In genomic region chr11:1650034-1650917, GRCh38 we compare ENCODE assay signal across 27 cellular contexts. TPM values are rescaled to one million over a fixed set of nuclear protein-coding genes. Genes with fewer than 3 reads are reported as not detected.
DNase-seq lines count a peak whose midpoint lies in the region; ATAC-seq and TF ChIP-seq lines count a peak whose summit lies in the region.
"Had no signal": no experiment of that assay in that cellular context is flagged by ENCODE, and none has a peak within 500 bp of the region (broad histone marks: within the 10 kb centered on the region; RNA-seq: fewer than 3 reads in every experiment).

No MANE protein-coding gene starts in this region.

- H3F3A ChIP-seq in SK-N-SH (replicated peaks; ENCODE audit: insufficient read depth), result no peaks in the 10 kb centered on the region

- intact Hi-C loops in posterior vena cava (cut with DNase I), result loop anchor here in 1 of 2 donors (5.0 kb wide), 1 partner anchor 42 kb away; no protein-coding TSS in a partner anchor
- intact Hi-C loops in activated CD4-positive, alpha-beta T cell treated with anti-CD3 and anti-CD28 coated beads, Interleukin-2, amount 10 ng/mL, durations not matched to agents 24 days and 14 days (cut with micrococcal nuclease), result loop anchor here (5.0 kb wide), 1 partner anchor 42 kb away; no protein-coding TSS in a partner anchor

- no peak overlapping the region for H2AFZ ChIP-seq in SK-N-SH (ENCODE audit: low read depth)

- no peak overlapping the region for H3K27ac ChIP-seq in SK-N-SH (ENCODE audit: low read depth in 2 of 2, low read length in 1 of 2)
- H3K27ac ChIP-seq: left lung, pancreas, WERI-Rb-1 had no signal

- no peak overlapping the region for H3K9ac ChIP-seq in SK-N-SH

- no peak overlapping the region for H3K4me3 Mint-ChIP-seq in activated CD4-positive, alpha-beta T cell treated with anti-CD3 and anti-CD28 coated beads, Interleukin-2, amount 10 ng/mL, durations not matched to agents 24 days and 14 days
- H3K4me3 Mint-ChIP-seq: activated naive CD4-positive, alpha-beta T cell treated with anti-CD3 and anti-CD28 coated beads, Interleukin-2, amount 50 U/mL, for 24 hours; activated T-helper 1 cell treated with anti-CD3 and anti-CD28 coated beads, Interleukin-12 subunit alpha, Interleukin-12 subunit beta, Interleukin-2, Interleukin-4 antibody, amounts not matched to agents 30 ng/mL and 10 ng/mL and 1 ng/mL, durations not matched to agents 14 hours and 24 hours and 36 hours; natural killer cell treated with Interleukin-12 subunit alpha and Interleukin-12 subunit beta and Interleukin-15 and Interleukin-18, amount 100 ng/mL, for 72 hours; stimulated activated naive CD8-positive, alpha-beta T cell treated with anti-CD3 and anti-CD28 coated beads, Interleukin-15, Interleukin-2, amounts not matched to agents 100 ng/mL and 50 ng/mL, for 24 hours had no signal

- H3K27me3 Mint-ChIP-seq in activated CD4-positive, alpha-beta T cell treated with anti-CD3 and anti-CD28 coated beads, Interleukin-2, amount 10 ng/mL, durations not matched to agents 24 days and 14 days, result peaks cover 10% of the 10 kb centered on the region

- POLR2A ChIA-PET in SK-N-SH (lab: Yijun Ruan, JAX), result interaction anchor here (0.8 kb wide), 1 partner anchor 11 kb away, joined by 3 read pairs; no protein-coding TSS in a partner anchor

- CTCF ChIA-PET in SK-N-SH (lab: Yijun Ruan, JAX), result interaction anchor here (0.6 to 9.9 kb wide), 10 partner anchors 10 to 502 kb away, joined by 3 to 277 read pairs (median 7); partner anchors contain the start of gene SYT8

- H3K27me3 ChIP-seq in SK-N-SH (ENCODE audit: insufficient read depth), result no peaks in the 10 kb centered on the region
- H3K27me3 ChIP-seq: pancreas had no signal

- no peaks in the 10 kb centered on the region for H3K36me3 ChIP-seq in SK-N-SH (replicated peaks in 1 of 2; ENCODE audit: control insufficient read depth in 1 of 2, insufficient read depth in 2 of 2, low read length in 1 of 2)
- H3K36me3 ChIP-seq: left lung, pancreas, WERI-Rb-1 had no signal

- H3K4me3 ChIP-seq in SK-N-SH (ENCODE audit: low read depth in 2 of 2, low read length in 1 of 2), result no peak overlapping the region
- H3K4me3 ChIP-seq: left lung, pancreas had no signal

- TF ChIP-seq RAD21 in SK-N-SH (IDR thresholded peaks at IDR 0.05; ENCODE audit: low read length), result no peak

- no peak overlapping the region for H3K27ac Mint-ChIP-seq in activated CD4-positive, alpha-beta T cell treated with anti-CD3 and anti-CD28 coated beads, Interleukin-2, amount 10 ng/mL, durations not matched to agents 24 days and 14 days
- H3K27ac Mint-ChIP-seq: activated naive CD4-positive, alpha-beta T cell treated with anti-CD3 and anti-CD28 coated beads, Interleukin-2, amount 50 U/mL, for 24 hours; activated T-helper 1 cell treated with anti-CD3 and anti-CD28 coated beads, Interleukin-12 subunit alpha, Interleukin-12 subunit beta, Interleukin-2, Interleukin-4 antibody, amounts not matched to agents 30 ng/mL and 10 ng/mL and 1 ng/mL, durations not matched to agents 14 hours and 24 hours and 36 hours; natural killer cell treated with Interleukin-12 subunit alpha and Interleukin-12 subunit beta and Interleukin-15 and Interleukin-18, amount 100 ng/mL, for 72 hours; stimulated activated naive CD8-positive, alpha-beta T cell treated with anti-CD3 and anti-CD28 coated beads, Interleukin-15, Interleukin-2, amounts not matched to agents 100 ng/mL and 50 ng/mL, for 24 hours had no signal

- no peak overlapping the region for H3K4me2 ChIP-seq in SK-N-SH

- DNase-seq in SK-N-SH, result peak; percentile 30
- peak; percentile 26 for DNase-seq in HT-29 (ENCODE audit: low spot score)
- DNase-seq in posterior vena cava (ENCODE audit: low spot score), result peak; percentile 68
- DNase-seq in activated CD4-positive, alpha-beta T cell treated with anti-CD3 and anti-CD28 coated beads, Interleukin-2, amount 10 ng/mL, durations not matched to agents 24 days and 14 days, result no peak
- DNase-seq: ACHN; activated CD4-positive, alpha-beta T cell treated with anti-CD3 and anti-CD28 coated beads, Interleukin-2, amount 50 U/mL, for 4 hours; anterior cingulate cortex; Calu3; central memory CD4-positive, alpha-beta T cell; EL; KG1; left lung; NCI-H69; RPMI8226; WERI-Rb-1 had no signal

- no peaks in the 10 kb centered on the region for H3K9me3 Mint-ChIP-seq in activated CD4-positive, alpha-beta T cell treated with anti-CD3 and anti-CD28 coated beads, Interleukin-2, amount 10 ng/mL, durations not matched to agents 24 days and 14 days
- H3K9me3 Mint-ChIP-seq: activated naive CD4-positive, alpha-beta T cell treated with anti-CD3 and anti-CD28 coated beads, Interleukin-2, amount 50 U/mL, for 24 hours; activated T-helper 1 cell treated with anti-CD3 and anti-CD28 coated beads, Interleukin-12 subunit alpha, Interleukin-12 subunit beta, Interleukin-2, Interleukin-4 antibody, amounts not matched to agents 30 ng/mL and 10 ng/mL and 1 ng/mL, durations not matched to agents 14 hours and 24 hours and 36 hours; natural killer cell treated with Interleukin-12 subunit alpha and Interleukin-12 subunit beta and Interleukin-15 and Interleukin-18, amount 100 ng/mL, for 72 hours; stimulated activated naive CD8-positive, alpha-beta T cell treated with anti-CD3 and anti-CD28 coated beads, Interleukin-15, Interleukin-2, amounts not matched to agents 100 ng/mL and 50 ng/mL, for 24 hours had no signal

- H3K4me1 Mint-ChIP-seq in activated CD4-positive, alpha-beta T cell treated with anti-CD3 and anti-CD28 coated beads, Interleukin-2, amount 10 ng/mL, durations not matched to agents 24 days and 14 days, result no peaks in the 10 kb centered on the region
- H3K4me1 Mint-ChIP-seq: activated naive CD4-positive, alpha-beta T cell treated with anti-CD3 and anti-CD28 coated beads, Interleukin-2, amount 50 U/mL, for 24 hours had no signal

- peaks cover 0 to 16% of the 10 kb centered on the region in 2 experiments; a peak in 1 of 4 replicates for H3K4me1 ChIP-seq in SK-N-SH (ENCODE audit: control insufficient read depth in 1 of 2, insufficient read depth in 2 of 2, low read depth in 1 of 2, low read length in 1 of 2)
- H3K4me1 ChIP-seq: pancreas had no signal

- WGBS in SK-N-SH (ENCODE audit: low lambda C conversion rate), result 45% methylated on average over 15 of the region's 15 CpGs

- no peaks in the 10 kb centered on the region for H3K9me2 ChIP-seq in SK-N-SH

- H4K20me1 ChIP-seq in SK-N-SH (ENCODE audit: insufficient read depth), result no peaks in the 10 kb centered on the region

- H3K79me2 ChIP-seq in SK-N-SH (ENCODE audit: insufficient read depth), result no peaks in the 10 kb centered on the region

- no peak for TF ChIP-seq EP300 in SK-N-SH (IDR thresholded peaks at IDR 0.05; ENCODE audit: borderline replicate concordance in 1 of 2, low read depth in 1 of 2, low read length in 1 of 2)

- no peaks in the 10 kb centered on the region for H3K36me3 Mint-ChIP-seq in activated CD4-positive, alpha-beta T cell treated with anti-CD3 and anti-CD28 coated beads, Interleukin-2, amount 10 ng/mL, durations not matched to agents 24 days and 14 days (ENCODE audit: low read depth)
- H3K36me3 Mint-ChIP-seq: activated naive CD4-positive, alpha-beta T cell treated with anti-CD3 and anti-CD28 coated beads, Interleukin-2, amount 50 U/mL, for 24 hours; natural killer cell treated with Interleukin-12 subunit alpha and Interleukin-12 subunit beta and Interleukin-15 and Interleukin-18, amount 100 ng/mL, for 72 hours had no signal

- ATAC-seq in SK-N-SH treated with all-trans-retinoic acid at 6 μM for 48 hours (no peak), esophagus mucosa (peak; percentile 77), GM19328 (IDR thresholded peaks at IDR 0.05; ENCODE audit: unreplicated experiment) (no peak), HG03432 (IDR thresholded peaks at IDR 0.05; ENCODE audit: unreplicated experiment) (no peak)
- ATAC-seq: left lung; natural killer cell treated with Interleukin-12 subunit alpha and Interleukin-12 subunit beta and Interleukin-15 and Interleukin-18, amount 100 ng/mL, for 72 hours; pancreas had no signal

- no peak for TF ChIP-seq CTCF in SK-N-SH (IDR thresholded peaks at IDR 0.05)

- no peaks in the 10 kb centered on the region for H3K9me3 ChIP-seq in SK-N-SH
- H3K9me3 ChIP-seq: left lung, pancreas had no signal

RNA-seq across cellular contexts. Expression of gene KRTAP5-5, which starts 20.7 kb away (rescaled TPM):
- polyA plus RNA-seq in SK-N-SH (2012; rRNA removed), result not detected in 2 replicates
- polyA plus RNA-seq in SK-N-SH (2012; cell fraction: cytosol; rRNA removed), result not detected in 2 replicates
- not detected in 2 replicates for polyA plus RNA-seq in SK-N-SH (2012; cell fraction: nucleus; rRNA removed)
- not detected in 2 replicates for total RNA-seq in HT-29 (2014; rRNA removed; shearing (Covaris generic))
- not detected for total RNA-seq in esophagus mucosa
- not detected for total RNA-seq in posterior vena cava
- total RNA-seq in activated CD4-positive, alpha-beta T cell treated with anti-CD3 and anti-CD28 coated beads, Interleukin-2, amount 10 ng/mL, durations not matched to agents 24 days and 14 days, result not detected in 2 replicates
- total RNA-seq: activated T-helper 1 cell treated with anti-CD3 and anti-CD28 coated beads, Interleukin-12 subunit alpha, Interleukin-12 subunit beta, Interleukin-2, Interleukin-4 antibody, amounts not matched to agents 30 ng/mL and 10 ng/mL and 1 ng/mL, durations not matched to agents 14 hours and 24 hours and 36 hours; Calu3; dermis microvascular lymphatic vessel endothelial cell; left lung; natural killer cell treated with Interleukin-12 subunit alpha and Interleukin-12 subunit beta and Interleukin-15 and Interleukin-18, amount 100 ng/mL, for 72 hours; pancreas had no signal
- polyA plus RNA-seq: BJ, thymus had no signal

RNA-seq across cellular contexts. Expression of gene KRTAP5-4, which starts 28.3 kb away (rescaled TPM):
- not detected in 2 replicates for polyA plus RNA-seq in SK-N-SH (2012; rRNA removed)
- polyA plus RNA-seq in SK-N-SH (2012; cell fraction: cytosol; rRNA removed), result not detected in 2 replicates
- not detected in 2 replicates for polyA plus RNA-seq in SK-N-SH (2012; cell fraction: nucleus; rRNA removed)
- total RNA-seq in HT-29 (2014; rRNA removed; shearing (Covaris generic)), result not detected in 2 replicates
- total RNA-seq in esophagus mucosa (not detected), posterior vena cava (not detected)
- not detected in 2 replicates for total RNA-seq in activated CD4-positive, alpha-beta T cell treated with anti-CD3 and anti-CD28 coated beads, Interleukin-2, amount 10 ng/mL, durations not matched to agents 24 days and 14 days
- total RNA-seq: activated T-helper 1 cell treated with anti-CD3 and anti-CD28 coated beads, Interleukin-12 subunit alpha, Interleukin-12 subunit beta, Interleukin-2, Interleukin-4 antibody, amounts not matched to agents 30 ng/mL and 10 ng/mL and 1 ng/mL, durations not matched to agents 14 hours and 24 hours and 36 hours; Calu3; dermis microvascular lymphatic vessel endothelial cell; left lung; natural killer cell treated with Interleukin-12 subunit alpha and Interleukin-12 subunit beta and Interleukin-15 and Interleukin-18, amount 100 ng/mL, for 72 hours; pancreas had no signal
- polyA plus RNA-seq: BJ, pancreas, thymus had no signal

RNA-seq across cellular contexts. Expression of gene KRTAP5-3, which starts 42.0 kb away (rescaled TPM):
- polyA plus RNA-seq in SK-N-SH (2012; rRNA removed), result not detected in 2 replicates
- polyA plus RNA-seq in SK-N-SH (2012; cell fraction: cytosol; rRNA removed), result not detected in 2 replicates
- polyA plus RNA-seq in SK-N-SH (2012; cell fraction: nucleus; rRNA removed), result not detected in 2 replicates
- total RNA-seq in HT-29 (2014; rRNA removed; shearing (Covaris generic)), result not detected in 2 replicates
- total RNA-seq in esophagus mucosa (not detected), posterior vena cava (not detected)
- total RNA-seq in activated CD4-positive, alpha-beta T cell treated with anti-CD3 and anti-CD28 coated beads, Interleukin-2, amount 10 ng/mL, durations not matched to agents 24 days and 14 days, result not detected in 2 replicates
- total RNA-seq: activated T-helper 1 cell treated with anti-CD3 and anti-CD28 coated beads, Interleukin-12 subunit alpha, Interleukin-12 subunit beta, Interleukin-2, Interleukin-4 antibody, amounts not matched to agents 30 ng/mL and 10 ng/mL and 1 ng/mL, durations not matched to agents 14 hours and 24 hours and 36 hours; Calu3; dermis microvascular lymphatic vessel endothelial cell; left lung; natural killer cell treated with Interleukin-12 subunit alpha and Interleukin-12 subunit beta and Interleukin-15 and Interleukin-18, amount 100 ng/mL, for 72 hours; pancreas had no signal
- polyA plus RNA-seq: BJ, pancreas had no signal

RNA-seq across cellular contexts. Expression of gene KRTAP5-6, which starts 46.7 kb away (rescaled TPM):
- polyA plus RNA-seq in SK-N-SH (2012; rRNA removed), result not detected in 2 replicates
- not detected in 2 replicates for polyA plus RNA-seq in SK-N-SH (2012; cell fraction: cytosol; rRNA removed)
- not detected in 2 replicates for polyA plus RNA-seq in SK-N-SH (2012; cell fraction: nucleus; rRNA removed)
- total RNA-seq in HT-29 (2014; rRNA removed; shearing (Covaris generic)), result not detected in 2 replicates
- not detected for total RNA-seq in esophagus mucosa
- not detected for total RNA-seq in posterior vena cava
- not detected in 2 replicates for total RNA-seq in activated CD4-positive, alpha-beta T cell treated with anti-CD3 and anti-CD28 coated beads, Interleukin-2, amount 10 ng/mL, durations not matched to agents 24 days and 14 days
- total RNA-seq: activated T-helper 1 cell treated with anti-CD3 and anti-CD28 coated beads, Interleukin-12 subunit alpha, Interleukin-12 subunit beta, Interleukin-2, Interleukin-4 antibody, amounts not matched to agents 30 ng/mL and 10 ng/mL and 1 ng/mL, durations not matched to agents 14 hours and 24 hours and 36 hours; Calu3; left lung; natural killer cell treated with Interleukin-12 subunit alpha and Interleukin-12 subunit beta and Interleukin-15 and Interleukin-18, amount 100 ng/mL, for 72 hours; pancreas had no signal
- polyA plus RNA-seq: BJ, pancreas, thymus had no signal

RNA-seq across cellular contexts. Expression of gene KRTAP5-2, which starts 52.2 kb away (rescaled TPM):
- not detected in 2 replicates for polyA plus RNA-seq in SK-N-SH (2012; rRNA removed)
- polyA plus RNA-seq in SK-N-SH (2012; cell fraction: cytosol; rRNA removed), result not detected in 2 replicates
- not detected in 2 replicates for polyA plus RNA-seq in SK-N-SH (2012; cell fraction: nucleus; rRNA removed)
- total RNA-seq in HT-29 (2014; rRNA removed; shearing (Covaris generic)), result not detected in 2 replicates
- total RNA-seq in esophagus mucosa, result not detected
- not detected for total RNA-seq in posterior vena cava
- not detected in 2 replicates for total RNA-seq in activated CD4-positive, alpha-beta T cell treated with anti-CD3 and anti-CD28 coated beads, Interleukin-2, amount 10 ng/mL, durations not matched to agents 24 days and 14 days
- total RNA-seq: activated T-helper 1 cell treated with anti-CD3 and anti-CD28 coated beads, Interleukin-12 subunit alpha, Interleukin-12 subunit beta, Interleukin-2, Interleukin-4 antibody, amounts not matched to agents 30 ng/mL and 10 ng/mL and 1 ng/mL, durations not matched to agents 14 hours and 24 hours and 36 hours; Calu3; dermis microvascular lymphatic vessel endothelial cell; left lung; natural killer cell treated with Interleukin-12 subunit alpha and Interleukin-12 subunit beta and Interleukin-15 and Interleukin-18, amount 100 ng/mL, for 72 hours; pancreas had no signal
- polyA plus RNA-seq: BJ had no signal
